ENCODE assay signal across 9 cellular contexts in genomic region chr5:38994329-38994927, GRCh38.
DNase-seq lines count a peak whose midpoint lies in the region; ATAC-seq and TF ChIP-seq lines count a peak whose summit lies in the region.
"Had no signal": no experiment of that assay in that cellular context is flagged by ENCODE, and none has a peak within 500 bp of the region (broad histone marks: within the 10 kb centered on the region; RNA-seq: fewer than 3 reads in every experiment).

No MANE protein-coding gene starts in this region.

- peaks cover 3% of the 10 kb centered on the region for H3K27me3 Mint-ChIP-seq in nephron progenitor cell (ENCODE audit: low read depth, poor library complexity)

- H3K9me3 ChIP-seq in DOHH2 (ENCODE audit: control insufficient read depth, insufficient read depth, low read length), result no peaks in the 10 kb centered on the region

- no peak overlapping the region for H3K4me3 Mint-ChIP-seq in nephron progenitor cell

- H3K36me3 Mint-ChIP-seq in nephron progenitor cell (ENCODE audit: low read depth), result peaks cover 64% of the 10 kb centered on the region

- peaks cover 16% of the 10 kb centered on the region for H3K4me1 Mint-ChIP-seq in nephron progenitor cell

- H3K27me3 ChIP-seq in DOHH2 (ENCODE audit: control insufficient read depth, low read length), result no peaks in the 10 kb centered on the region

- peak; percentile 59 for DNase-seq in A172 (ENCODE audit: low spot score)
- DNase-seq in KBM-7, result peak; percentile 64
- peak; percentile 70 for DNase-seq in SK-N-DZ (ENCODE audit: low spot score)
- peak; percentile 79 for DNase-seq in fibroblast of mammary gland (ENCODE audit: low read depth)
- DNase-seq in nephron progenitor cell, result no peak
- no peak for DNase-seq in T1000 (lab: John Stamatoyannopoulos, UW)

- H3K9me3 Mint-ChIP-seq in nephron progenitor cell, result peaks cover 31% of the 10 kb centered on the region

- TF ChIP-seq CTCF in DOHH2 (IDR thresholded peaks at IDR 0.05; ENCODE audit: low read depth, low read length, poor library complexity, severe bottlenecking), result peak; percentile 20
- peak; percentile 66 for TF ChIP-seq CTCF in fibroblast of mammary gland (conservative IDR thresholded peaks at IDR 0.05; ENCODE audit: control insufficient read depth, insufficient read depth, low read depth, low read length)
- TF ChIP-seq CTCF in nephron progenitor cell (IDR thresholded peaks at IDR 0.05), result peak; percentile 44

- H3K4me1 ChIP-seq in DOHH2 (ENCODE audit: control insufficient read depth, low read length), result no peaks in the 10 kb centered on the region

- no peak for ATAC-seq in GM18502 (IDR thresholded peaks at IDR 0.05; ENCODE audit: poor library complexity, unreplicated experiment)

- H3K79me2 ChIP-seq in DOHH2 (ENCODE audit: control insufficient read depth, low read length), result peaks cover 2% of the 10 kb centered on the region; the same call in 1 of the 2 replicates

- H3K4me3 ChIP-seq in DOHH2 (ENCODE audit: low read length) (no peak overlapping the region), fibroblast of mammary gland (ENCODE audit: control insufficient read depth, low read depth, low read length) (no peak overlapping the region)

- no peak overlapping the region for H3K4me2 ChIP-seq in DOHH2 (ENCODE audit: low read length)

- H3F3A ChIP-seq in DOHH2 (ENCODE audit: control insufficient read depth, insufficient read depth), result no peaks in the 10 kb centered on the region; the same call in 1 of the 2 replicates

- no peaks in the 10 kb centered on the region for H4K20me1 ChIP-seq in DOHH2 (ENCODE audit: control insufficient read depth, insufficient read depth, low read depth, low read length)

- peaks cover 34% of the 10 kb centered on the region for H3K36me3 ChIP-seq in DOHH2 (ENCODE audit: control insufficient read depth, low read length)

- H3K9me2 ChIP-seq in DOHH2 (replicated peaks; ENCODE audit: control insufficient read depth, low read length), result no peaks in the 10 kb centered on the region

- no peak overlapping the region for H3K27ac Mint-ChIP-seq in nephron progenitor cell

- H3K27ac ChIP-seq in DOHH2 (ENCODE audit: low read depth, low read length), result no peak overlapping the region
- H3K27ac ChIP-seq: epithelial cell of prostate had no signal

- in situ Hi-C loops in KBM-7 (cut with MboI; ENCODE audit: low pct_unique_long_range_greater_than_20kb, low sequenced_read_pairs), result no loop called here

Comparison
In these comparisons a context has a peak if more than half of its experiments do, and no peak if none do; other contexts are left out.
1. DNase-seq: peak in A172 (single experiment), KBM-7 (single experiment), SK-N-DZ (single experiment) and fibroblast of mammary gland (single experiment); none in nephron progenitor cell (single experiment) and T1000 (single experiment).
2. Peak in every context shown above with its lines, with median percentiles within 50 percentile points of each other: CTCF ChIP-seq.